ENCODE assay signal across 16 cellular contexts in the genomic region with DNA sequence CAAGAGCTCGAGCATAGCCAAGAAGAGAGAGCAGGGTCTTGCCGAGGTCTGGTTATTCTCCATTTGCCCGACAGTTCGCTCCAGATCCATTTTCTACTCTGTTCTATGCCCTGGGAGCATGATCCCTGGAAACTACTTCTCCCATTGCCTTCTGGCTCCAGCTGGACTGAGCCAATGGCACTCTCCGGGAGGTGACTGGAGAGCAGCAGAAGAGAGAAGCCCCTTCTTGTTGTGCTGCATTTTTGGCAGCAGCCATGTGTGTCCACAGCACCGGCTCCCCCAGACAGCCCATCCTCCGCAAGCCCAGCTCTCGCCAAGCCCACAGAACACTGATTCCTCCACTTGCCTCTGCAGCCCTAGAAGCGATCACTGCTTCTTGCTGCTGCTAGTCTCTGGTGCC.
"Had no signal": no experiment of that assay in that cellular context is flagged by ENCODE, and none has a peak within 500 bp of the region (broad histone marks: within the 10 kb centered on the region; RNA-seq: fewer than 3 reads in every experiment).

No MANE protein-coding gene starts in this region.

- DNase-seq: activated CD4-positive, alpha-beta T cell treated with anti-CD3 and anti-CD28 coated beads for 1 hour; activated T-cell treated with anti-CD3 and anti-CD28 coated beads for 4 hours; effector memory CD8-positive, alpha-beta T cell; foreskin fibroblast; glutamatergic neuron; kidney glomerular epithelial cell; mesendoderm; natural killer cell; retina; stimulated activated CD4-positive, alpha-beta T cell treated with anti-CD3 and anti-CD28 coated beads, Interleukin-1b, Interleukin-23, amount 100 ng/mL, for 48 hours; stimulated activated naive CD4-positive, alpha-beta T cell treated with Interleukin-2 at 50 U/mL for 16 hours; WERI-Rb-1 had no signal

- H3K36me3 Mint-ChIP-seq: activated naive CD8-positive, alpha-beta T cell; natural killer cell had no signal

- H3K4me3 ChIP-seq: SK-N-MC, upper lobe of left lung had no signal

- H3K27ac Mint-ChIP-seq: activated naive CD8-positive, alpha-beta T cell; effector memory CD8-positive, alpha-beta T cell; natural killer cell had no signal

- H3K27ac ChIP-seq: SK-N-MC, upper lobe of left lung, WERI-Rb-1 had no signal

- H3K36me3 ChIP-seq: upper lobe of left lung, WERI-Rb-1 had no signal

- H3K9me3 Mint-ChIP-seq: effector memory CD8-positive, alpha-beta T cell; natural killer cell had no signal

- H3K9me3 ChIP-seq: upper lobe of left lung had no signal

- H3K9ac ChIP-seq: parathyroid adenoma had no signal

- ATAC-seq: effector memory CD8-positive, alpha-beta T cell; natural killer cell had no signal

- H3K4me3 Mint-ChIP-seq: activated naive CD8-positive, alpha-beta T cell; effector memory CD8-positive, alpha-beta T cell; natural killer cell had no signal

- H3K27me3 ChIP-seq: upper lobe of left lung had no signal
